8 cellular contexts compared by ENCODE assay signal in the genomic region with DNA sequence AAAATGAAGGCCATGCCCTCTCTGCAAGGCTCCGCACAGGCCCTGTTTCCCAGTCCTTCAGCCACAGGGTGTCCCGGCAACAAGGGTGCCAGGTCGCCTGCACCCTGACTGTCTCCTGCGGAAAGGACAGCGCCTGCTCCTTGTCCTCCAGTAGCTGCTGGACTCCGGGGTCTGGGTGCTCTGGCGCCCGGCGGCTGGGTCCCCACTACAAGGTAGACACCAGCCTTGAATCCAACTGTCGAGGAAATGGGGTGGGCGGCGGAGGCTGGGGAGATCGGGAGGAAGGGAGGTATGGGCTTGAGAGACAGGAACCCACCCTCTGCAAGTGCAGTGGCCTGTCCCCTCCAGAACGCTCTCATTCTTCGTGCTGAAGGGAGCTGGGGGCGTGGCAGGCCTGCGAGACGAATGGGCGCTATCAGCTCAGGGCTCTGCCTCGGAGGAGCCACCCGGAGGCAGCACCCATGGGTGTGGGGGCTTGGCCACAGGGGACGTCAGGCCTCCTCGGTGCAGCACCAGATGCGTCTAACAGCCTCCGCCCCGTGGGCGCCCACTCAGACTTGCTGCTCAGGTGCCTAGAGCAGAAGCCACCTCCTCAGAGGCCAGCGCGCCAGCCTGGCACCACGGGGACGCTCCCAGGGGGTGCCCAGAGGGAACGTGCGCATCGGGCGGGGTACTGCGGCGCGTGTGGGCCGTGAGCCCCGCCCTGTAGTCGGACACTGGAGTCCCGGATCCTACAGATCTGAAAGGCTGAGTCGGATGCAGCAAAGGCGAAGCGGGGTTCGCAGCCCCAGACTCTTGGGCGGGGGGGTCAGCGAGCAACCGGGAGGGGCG. TPM values are rescaled to one million over a fixed set of nuclear protein-coding genes. Genes with fewer than 3 reads are reported as not detected.
A peak's percentile ranks its signal among the peaks of the same experiment; 100 is the strongest.
DNase-seq lines count a peak whose midpoint lies in the region; ATAC-seq and TF ChIP-seq lines count a peak whose summit lies in the region.

No MANE protein-coding gene starts in this region.

- CTCF ChIA-PET in naive thymus-derived CD4-positive, alpha-beta T cell (lab: Charles Lee): interaction anchor here (1.2 kb wide), 1 partner anchor 12 kb away, joined by 4 read pairs; no protein-coding TSS in a partner anchor

- TF ChIP-seq POLR2A in suprapubic skin (IDR thresholded peaks at IDR 0.05): no peak

- H3K4ac ChIP-seq in H9 (ENCODE audit: low read depth, low read length): no peak overlapping the region

- peaks cover 11 to 28% of the 10 kb centered on the region in 2 experiments for H3K4me1 Mint-ChIP-seq in H9
- H3K4me1 Mint-ChIP-seq in naive thymus-derived CD4-positive, alpha-beta T cell: peaks cover 51 to 81% (median 67%) of the 10 kb centered on the region in 7 donors

- H3K27me3 Mint-ChIP-seq in H9 (ENCODE audit: low read depth): peaks cover 19% of the 10 kb centered on the region
- peaks cover 0 to 2% (median 0%) of the 10 kb centered on the region in 5 donors for H3K27me3 Mint-ChIP-seq in naive thymus-derived CD4-positive, alpha-beta T cell

- H3K79me2 ChIP-seq in H9 (ENCODE audit: insufficient read depth, low read length): no peaks in the 10 kb centered on the region

- no peak overlapping the region; a peak in 1 of 7 replicates for H3K27ac Mint-ChIP-seq in H9
- peak overlapping the region; percentile 91 to 99 (median 94) for H3K27ac Mint-ChIP-seq in naive thymus-derived CD4-positive, alpha-beta T cell

- H2BK12ac ChIP-seq in H9 (ENCODE audit: insufficient read length, low read depth, low read length): no peak overlapping the region

- H3K23me2 ChIP-seq in H9 (ENCODE audit: insufficient read length, low read depth, low read length, poor library complexity, severe bottlenecking): peaks cover 7% of the 10 kb centered on the region

- no peak overlapping the region for H3K23ac ChIP-seq in H9 (ENCODE audit: insufficient read length, low read depth, low read length)

- TF ChIP-seq EP300 in suprapubic skin (IDR thresholded peaks at IDR 0.05): no peak

- whole genome bisulfite sequencing in H9 (ENCODE audit: extremely low coverage, insufficient read length, low lambda C conversion rate): no CpG with 5 or more reads among the region's 50 CpGs
- no CpG with 5 or more reads among the region's 50 CpGs for WGBS in suprapubic skin

- H3K36me3 ChIP-seq in MG63: no peaks in the 10 kb centered on the region
- H3K36me3 ChIP-seq in naive thymus-derived CD4-positive, alpha-beta T cell (ENCODE audit: control insufficient read depth in 2 of 3, insufficient read depth in 3 of 3, low read length in 3 of 3): no peaks in the 10 kb centered on the region
- H3K36me3 ChIP-seq in suprapubic skin: no peaks in the 10 kb centered on the region

- H4K20me1 ChIP-seq in H9 (ENCODE audit: control insufficient read depth, insufficient read depth, insufficient read length): peaks cover 3% of the 10 kb centered on the region

- no peak overlapping the region for H3T11ph ChIP-seq in H9 (ENCODE audit: low read length)

- no peak overlapping the region for H2AFZ ChIP-seq in H9 (ENCODE audit: low read length)

- H2BK5ac ChIP-seq in H9 (ENCODE audit: insufficient read length, low read length): no peak overlapping the region

- no peaks in the 10 kb centered on the region for H3K79me1 ChIP-seq in H9 (ENCODE audit: insufficient read depth, low read depth, low read length, poor library complexity, severe bottlenecking)

- no peaks in the 10 kb centered on the region; the same call in 1 of the 2 replicates for H3K27me3 ChIP-seq in H9 (ENCODE audit: insufficient read depth, low read length)
- no peaks in the 10 kb centered on the region for H3K27me3 ChIP-seq in MG63
- H3K27me3 ChIP-seq in naive thymus-derived CD4-positive, alpha-beta T cell (ENCODE audit: control insufficient read depth in 2 of 2, insufficient read depth in 2 of 2, low read length in 2 of 2): no peaks in the 10 kb centered on the region
- no peaks in the 10 kb centered on the region for H3K27me3 ChIP-seq in suprapubic skin

- H4K91ac ChIP-seq in H9 (ENCODE audit: insufficient read length, low read depth, low read length): no peak overlapping the region

- TF ChIP-seq CTCF in H9 (conservative IDR thresholded peaks at IDR 0.05) (no peak), epithelial cell of esophagus (IDR thresholded peaks at IDR 0.05; ENCODE audit: insufficient read depth, low read depth, low read length, missing control alignments) (no peak), suprapubic skin (IDR thresholded peaks at IDR 0.05) (no peak)

- POLR2A ChIA-PET in naive thymus-derived CD4-positive, alpha-beta T cell (lab: Charles Lee): interaction anchor here (1.1 to 6.5 kb wide), 2 partner anchors 13 to 113 kb away, joined by 3 to 37 read pairs; a partner anchor contains a TSS

- H3K27ac ChIP-seq in H9 (ENCODE audit: insufficient read length, low read depth, low read length) (no peak overlapping the region), suprapubic skin (peak overlapping the region; percentile 93)
- H3K27ac ChIP-seq in naive thymus-derived CD4-positive, alpha-beta T cell (ENCODE audit: low read depth, low read length): peak overlapping the region; percentile 87

- no peak overlapping the region for H3K18ac ChIP-seq in H9 (ENCODE audit: insufficient read length, low read depth, low read length)

- no peak overlapping the region for H2BK20ac ChIP-seq in H9 (ENCODE audit: low read depth, low read length, poor library complexity, severe bottlenecking)

- no peak overlapping the region; the same call in 1 of the 2 replicates for H3K14ac ChIP-seq in H9 (ENCODE audit: insufficient read depth, low read length)

- H4K5ac ChIP-seq in H9 (ENCODE audit: insufficient read length, low read depth, low read length): no peak overlapping the region

- H3K4me1 ChIP-seq in H9 (ENCODE audit: insufficient read depth, low read length) (no peaks in the 10 kb centered on the region), suprapubic skin (peaks cover 64% of the 10 kb centered on the region)
- H3K4me1 ChIP-seq in naive thymus-derived CD4-positive, alpha-beta T cell (ENCODE audit: control insufficient read depth in 2 of 2, insufficient read depth in 2 of 2, low read length in 2 of 2): peaks cover 53 to 70% of the 10 kb centered on the region in 2 donors

- no peak overlapping the region for H4K8ac ChIP-seq in H9 (replicated peaks; ENCODE audit: insufficient read length, low read depth, low read length)

- intact Hi-C loops in naive thymus-derived CD4-positive, alpha-beta T cell (cut with micrococcal nuclease): loop anchor here (1.0 to 5.0 kb wide), 7 partner anchors 14 to 1359 kb away; a partner anchor contains a TSS

- H3K9ac ChIP-seq in H9 (ENCODE audit: extremely low read depth, insufficient read length, low read length): no peak overlapping the region

- H2BK120ac ChIP-seq in H9 (ENCODE audit: low read depth, low read length, poor library complexity, severe bottlenecking): no peak overlapping the region

- H3K4me3 ChIP-seq in MG63 (peak overlapping the region; percentile 51), epithelial cell of esophagus (ENCODE audit: low read length) (peak overlapping the region; percentile 35), suprapubic skin (peak overlapping the region; percentile 94)
- peak overlapping the region; percentile 52 for H3K4me3 ChIP-seq in naive thymus-derived CD4-positive, alpha-beta T cell (ENCODE audit: low read length)

- H3K56ac ChIP-seq in H9 (ENCODE audit: insufficient read length, low read depth, low read length): no peak overlapping the region

- H2AK5ac ChIP-seq in H9 (ENCODE audit: insufficient read length, low read length): no peak overlapping the region

- no peak overlapping the region for H2BK15ac ChIP-seq in H9 (ENCODE audit: low read depth, low read length)

- no peaks in the 10 kb centered on the region for H3K9me3 Mint-ChIP-seq in H9
- H3K9me3 Mint-ChIP-seq in naive thymus-derived CD4-positive, alpha-beta T cell: no peaks in the 10 kb centered on the region

- no peaks in the 10 kb centered on the region for H3K36me3 Mint-ChIP-seq in H9 (ENCODE audit: insufficient read depth in 1 of 3, low read depth in 3 of 3)
- peaks cover 0 to 14% (median 0%) of the 10 kb centered on the region in 5 donors for H3K36me3 Mint-ChIP-seq in naive thymus-derived CD4-positive, alpha-beta T cell

- peak overlapping the region; percentile 47 for H3K4me2 ChIP-seq in H9 (ENCODE audit: insufficient read depth, insufficient read length, low read length)

- H3K4me3 Mint-ChIP-seq in H9: peak overlapping the region; percentile 66 to 76
- peak overlapping the region; percentile 45 to 83 (median 79) for H3K4me3 Mint-ChIP-seq in naive thymus-derived CD4-positive, alpha-beta T cell

- H3K9me3 ChIP-seq in H9 (ENCODE audit: control insufficient read depth, low read depth, low read length) (no peaks in the 10 kb centered on the region), MG63 (no peaks in the 10 kb centered on the region), suprapubic skin (no peaks in the 10 kb centered on the region)
- H3K9me3 ChIP-seq in naive thymus-derived CD4-positive, alpha-beta T cell (ENCODE audit: control insufficient read depth in 2 of 3, low read length in 3 of 3): no peaks in the 10 kb centered on the region

- DNase-seq in NCI-H1092 treated with DMSO at 0.1 percent for 48 hours (lab: John Stamatoyannopoulos, UW) (peak; percentile 8), NCI-H1092 (lab: John Stamatoyannopoulos, UW) (no peak), H9 (no peak), MG63 (peak; percentile 62), epithelial cell of esophagus (ENCODE audit: low read depth) (no peak), suprapubic skin (ENCODE audit: low spot score in 2 of 2) (peak in 1 of 2 donors; percentile 84)
- peak; percentile 88 for DNase-seq in activated CD8-positive, alpha-beta memory T cell treated with anti-CD3 and anti-CD28 coated beads for 24 hours
- peak; percentile 48 to 81 (median 63) for DNase-seq in naive thymus-derived CD4-positive, alpha-beta T cell

- peak; percentile 60 for ATAC-seq in naive thymus-derived CD4-positive, alpha-beta T cell

RNA-seq across cellular contexts. Expression of a gene that starts 15.6 kb away (rescaled TPM):
- total RNA-seq in H9 (2021) (4.5 and 5.4 TPM in 2 replicates), suprapubic skin (10 to 100 TPM in 1 of 4 donors, 1 to 10 TPM in 3; 3.0 to 18.4 (median 4.1) TPM)
- 0.52 and 1.5 TPM in 2 replicates for total RNA-seq in MG63 (2014; rRNA removed; shearing (Covaris generic); ENCODE audit: low replicate concordance)
- total RNA-seq in naive thymus-derived CD4-positive, alpha-beta T cell: 100 to 1,000 TPM in 2 of 5 experiments, 10 to 100 TPM in 3; 19.5 to 239 (median 87.6) TPM
- 10 to 100 TPM; 22.7 to 27.8 TPM for polyA plus RNA-seq in naive thymus-derived CD4-positive, alpha-beta T cell

RNA-seq across cellular contexts. Expression of a gene that starts 23.5 kb away (rescaled TPM):
- total RNA-seq in H9 (2021) (10.9 and 11.1 TPM in 2 replicates), suprapubic skin (1 to 10 TPM in 1 of 4 donors, under 1 TPM in 2, not detected in 1; 0.17 to 2.3 (median 0.21) TPM)
- not detected in 2 replicates for total RNA-seq in MG63 (2014; rRNA removed; shearing (Covaris generic); ENCODE audit: low replicate concordance)
- 1 to 10 TPM in 1 of 5 experiments, under 1 TPM in 1, not detected in 3; 0.85 to 5.7 TPM for total RNA-seq in naive thymus-derived CD4-positive, alpha-beta T cell
- polyA plus RNA-seq in naive thymus-derived CD4-positive, alpha-beta T cell: not detected

RNA-seq across cellular contexts. Expression of a gene that starts 31.1 kb away (rescaled TPM):
- total RNA-seq in H9 (2021) (31.5 and 38.6 TPM in 2 replicates), suprapubic skin (not detected)
- total RNA-seq in MG63 (2014; rRNA removed; shearing (Covaris generic); ENCODE audit: low replicate concordance): not detected in 2 replicates
- under 1 TPM in 1 of 5 experiments, not detected in 4; 0.56 TPM for total RNA-seq in naive thymus-derived CD4-positive, alpha-beta T cell
- polyA plus RNA-seq in naive thymus-derived CD4-positive, alpha-beta T cell: not detected

RNA-seq across cellular contexts. Expression of a gene that starts 47.6 kb away (rescaled TPM):
- total RNA-seq in H9 (2021) (52.4 and 53.5 TPM in 2 replicates), suprapubic skin (100 to 1,000 TPM in 1 of 4 donors, 10 to 100 TPM in 3; 44.5 to 107 (median 57.1) TPM)
- 58.6 and 80.8 TPM in 2 replicates for total RNA-seq in MG63 (2014; rRNA removed; shearing (Covaris generic); ENCODE audit: low replicate concordance)
- 10 to 100 TPM; 67.7 to 97.0 (median 69.5) TPM for total RNA-seq in naive thymus-derived CD4-positive, alpha-beta T cell
- polyA plus RNA-seq in naive thymus-derived CD4-positive, alpha-beta T cell: 10 to 100 TPM; 29.6 to 32.6 TPM

RNA-seq across cellular contexts. Expression of a gene that starts 47.6 kb away (rescaled TPM):
- total RNA-seq in H9 (2021): 83.6 and 89.4 TPM in 2 replicates
- 42.0 and 75.7 TPM in 2 replicates for total RNA-seq in MG63 (2014; rRNA removed; shearing (Covaris generic); ENCODE audit: low replicate concordance)
- 10 to 100 TPM; 29.6 to 49.8 (median 32.8) TPM for total RNA-seq in naive thymus-derived CD4-positive, alpha-beta T cell
- polyA plus RNA-seq in naive thymus-derived CD4-positive, alpha-beta T cell: 10 to 100 TPM; 78.9 to 88.1 TPM
- total RNA-seq in suprapubic skin: 10 to 100 TPM; 15.5 to 24.4 (median 17.3) TPM

Comparison
In these comparisons a context has a peak if more than half of its experiments do, and no peak if none do; other contexts are left out.
1. DNase-seq: peak in NCI-H1092 treated with DMSO at 0.1 percent for 48 hours (single experiment), MG63 (single experiment), activated CD8-positive, alpha-beta memory T cell treated with anti-CD3 and anti-CD28 coated beads for 24 hours (single experiment) and naive thymus-derived CD4-positive, alpha-beta T cell (9 of 9); none in NCI-H1092 (single experiment), H9 (single experiment) and epithelial cell of esophagus (single experiment).
2. H3K27ac Mint-ChIP-seq: peak in naive thymus-derived CD4-positive, alpha-beta T cell (9 of 9); none in H9 (0 of 3).
3. H3K4me3 ChIP-seq: peak in every context shown above with its lines; median percentile 94 in suprapubic skin; 52 in naive thymus-derived CD4-positive, alpha-beta T cell; 51 in MG63; 35 in epithelial cell of esophagus.
4. RNA of a gene that starts 31.1 kb away (total RNA-seq): 31.5 to 38.6 TPM in H9; not detected in MG63, 0.56 TPM in naive thymus-derived CD4-positive, alpha-beta T cell and not detected in suprapubic skin; every median in the first group is over 10 times any median in the second.